23 cellular contexts compared by ENCODE assay signal in the genomic region with DNA sequence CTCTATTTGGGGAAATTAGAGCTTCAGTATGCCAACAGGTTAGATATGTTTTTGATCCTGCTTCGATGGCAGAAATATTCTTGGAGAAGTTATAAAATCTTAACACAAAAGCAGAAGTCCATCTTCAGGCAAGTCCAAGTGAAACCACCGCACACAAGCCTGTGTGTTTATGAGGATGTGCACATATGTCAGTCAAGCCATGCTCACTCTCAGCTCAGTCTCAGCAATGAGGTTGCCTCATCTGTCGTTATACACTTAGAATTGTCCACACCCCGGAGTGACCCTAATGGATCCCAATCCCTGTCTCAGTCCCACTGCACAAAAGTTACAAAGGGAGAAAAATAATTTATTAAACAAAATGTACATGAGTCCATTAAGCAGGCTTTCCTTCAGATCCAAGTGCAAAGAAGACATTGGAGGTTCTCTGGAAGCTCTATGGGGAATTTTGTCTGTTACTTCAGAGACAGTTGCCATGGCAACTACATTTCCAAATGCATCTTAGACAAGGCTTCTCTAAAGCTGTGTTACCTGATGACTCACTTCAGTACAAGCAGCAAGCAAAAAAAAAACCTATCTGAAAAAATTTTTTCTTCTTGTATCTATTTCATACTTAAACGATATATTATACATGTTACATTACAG. TPM values are rescaled to one million over a fixed set of nuclear protein-coding genes. Genes with fewer than 3 reads are reported as not detected.
A peak's percentile ranks its signal among the peaks of the same experiment; 100 is the strongest.
DNase-seq lines count a peak whose midpoint lies in the region; ATAC-seq and TF ChIP-seq lines count a peak whose summit lies in the region.
"Had no signal": no experiment of that assay in that cellular context is flagged by ENCODE, and none has a peak within 500 bp of the region (broad histone marks: within the 10 kb centered on the region; RNA-seq: fewer than 3 reads in every experiment).

No MANE protein-coding gene starts in this region.

- ATAC-seq in GM19455 (IDR thresholded peaks at IDR 0.05; ENCODE audit: unreplicated experiment): no peak
- ATAC-seq: HCT116; natural killer cell treated with Interleukin-12 subunit alpha and Interleukin-12 subunit beta and Interleukin-15 and Interleukin-18, amount 100 ng/mL, for 72 hours; stimulated activated naive CD8-positive, alpha-beta T cell treated with anti-CD3 and anti-CD28 coated beads, Interleukin-15, Interleukin-2, amounts not matched to agents 100 U/mL and 50 U/mL, for 24 hours; upper lobe of right lung; WTC11 had no signal

- DNase-seq in NCI-H524 (lab: John Stamatoyannopoulos, UW) (peak; percentile 5 to 43), NCI-H524 treated with DMSO at 0.1 percent for 48 hours (lab: John Stamatoyannopoulos, UW) (no peak), NOMO-1 treated with DMSO at 0.1 percent for 48 hours (lab: John Stamatoyannopoulos, UW; ENCODE audit: unreplicated experiment) (peak; percentile 55), choroid plexus epithelial cell (ENCODE audit: low read depth) (peak; percentile 56), renal cortical epithelial cell (ENCODE audit: low read depth) (peak; percentile 4), ecto neural progenitor cell (ENCODE audit: low spot score) (no peak), T-helper 1 cell (no peak)
- DNase-seq: activated CD8-positive, alpha-beta memory T cell treated with anti-CD3 and anti-CD28 coated beads for 24 hours; adrenal gland; cortex of kidney; DMS79 treated with DMSO at 0.1 percent for 48 hours; NCI-H446 treated with DMSO at 0.1 percent for 48 hours; RPMI8226; stimulated activated naive CD8-positive, alpha-beta T cell treated with anti-CD3 and anti-CD28 coated beads, Interleukin-15, Interleukin-2, amounts not matched to agents 100 U/mL and 50 U/mL, for 24 hours; upper lobe of right lung had no signal

- TF ChIP-seq CTCF in choroid plexus epithelial cell (conservative IDR thresholded peaks at IDR 0.05; ENCODE audit: low read depth, low read length): no peak

- no peak overlapping the region for H3K4me3 ChIP-seq in choroid plexus epithelial cell (ENCODE audit: low read depth, low read length)
- H3K4me3 ChIP-seq: adrenal gland, upper lobe of right lung had no signal

RNA-seq across cellular contexts. Expression of a gene that starts 24.4 kb away (rescaled TPM):
- total RNA-seq in renal cortical epithelial cell: not detected in 2 replicates
- total RNA-seq: activated T-helper 2 cell treated with anti-CD3 and anti-CD28 coated beads, Interferon-gamma antibody, Interleukin-2, Interleukin-4, amounts not matched to agents 10 μg/mL and 5 μg/mL and 100 μg/mL, durations not matched to agents 14 hours and 24 hours and 36 hours; adrenal gland; epithelial cell of proximal tubule; lung microvascular endothelial cell; natural killer cell treated with Interleukin-12 subunit alpha and Interleukin-12 subunit beta and Interleukin-15 and Interleukin-18, amount 100 ng/mL, for 72 hours; pulmonary artery endothelial cell; upper lobe of right lung; WTC11 had no signal

RNA-seq across cellular contexts. Expression of a gene that starts 50.8 kb away (rescaled TPM):
- not detected in 2 replicates for total RNA-seq in renal cortical epithelial cell
- total RNA-seq: activated T-helper 2 cell treated with anti-CD3 and anti-CD28 coated beads, Interferon-gamma antibody, Interleukin-2, Interleukin-4, amounts not matched to agents 10 μg/mL and 5 μg/mL and 100 μg/mL, durations not matched to agents 14 hours and 24 hours and 36 hours; adrenal gland; epithelial cell of proximal tubule; lung microvascular endothelial cell; natural killer cell treated with Interleukin-12 subunit alpha and Interleukin-12 subunit beta and Interleukin-15 and Interleukin-18, amount 100 ng/mL, for 72 hours; pulmonary artery endothelial cell; upper lobe of right lung; WTC11 had no signal

Comparison
In these comparisons a context has a peak if more than half of its experiments do, and no peak if none do; other contexts are left out.
1. DNase-seq: peak in NCI-H524 (2 of 2), NOMO-1 treated with DMSO at 0.1 percent for 48 hours (single experiment), choroid plexus epithelial cell (single experiment) and renal cortical epithelial cell (single experiment); none in NCI-H524 treated with DMSO at 0.1 percent for 48 hours (single experiment), ecto neural progenitor cell (single experiment) and T-helper 1 cell (0 of 5).